Comparison of ENCODE assay signal across 16 cellular contexts in the genomic region with DNA sequence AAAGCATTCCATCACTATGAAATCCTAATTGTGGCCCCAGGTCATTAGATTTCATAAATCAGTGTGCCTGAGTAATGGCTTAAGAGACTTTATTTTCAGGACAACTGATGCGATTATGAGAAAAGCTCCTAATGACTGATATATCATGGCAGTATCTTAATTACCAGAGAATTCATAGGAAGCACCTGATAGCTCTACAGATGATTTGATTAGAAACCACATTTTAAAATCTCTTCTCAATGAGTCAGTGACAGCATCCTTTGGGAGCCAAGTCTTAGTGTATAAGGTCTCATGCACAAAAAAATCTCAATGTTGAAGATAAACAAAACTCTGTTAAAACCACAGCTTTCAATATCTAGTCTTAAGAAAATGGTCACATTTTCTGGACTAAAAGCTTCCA.
"Had no signal": no experiment of that assay in that cellular context is flagged by ENCODE, and none has a peak within 500 bp of the region (broad histone marks: within the 10 kb centered on the region; RNA-seq: fewer than 3 reads in every experiment).

No MANE protein-coding gene starts in this region.

- ATAC-seq: activated CD4-positive, CD25-positive, alpha-beta regulatory T cell treated with anti-CD3 and anti-CD28 coated beads, Interleukin-2, amount 50 U/mL, for 24 hours; naive thymus-derived CD4-positive, alpha-beta T cell had no signal

- H3K9me3 ChIP-seq: esophagus squamous epithelium, neutrophil, right atrium auricular region, stomach, thoracic aorta had no signal

- H3K4me1 ChIP-seq: right atrium auricular region, stomach had no signal

- H3K27ac Mint-ChIP-seq: activated naive CD8-positive, alpha-beta T cell; activated T-cell treated with anti-CD3 and anti-CD28 coated beads, Interleukin-2, amount 50 U/mL, for 24 hours; naive thymus-derived CD4-positive, alpha-beta T cell had no signal

- H3K27me3 ChIP-seq: cardiac muscle cell, esophagus squamous epithelium, neutrophil, right atrium auricular region, stomach had no signal

- H3K27me3 Mint-ChIP-seq: activated naive CD8-positive, alpha-beta T cell; activated T-cell treated with anti-CD3 and anti-CD28 coated beads, Interleukin-2, amount 50 U/mL, for 24 hours had no signal

- H3K36me3 ChIP-seq: cardiac muscle cell, esophagus squamous epithelium, neutrophil, right atrium auricular region, stomach, thoracic aorta had no signal

- H3K4me3 ChIP-seq: cardiac muscle cell, esophagus squamous epithelium, right atrium auricular region, stomach, thoracic aorta had no signal

- H3K27ac ChIP-seq: cardiac muscle cell, neutrophil, right atrium auricular region, stomach, thoracic aorta had no signal

- H3K4me3 Mint-ChIP-seq: activated naive CD8-positive, alpha-beta T cell; activated T-cell treated with anti-CD3 and anti-CD28 coated beads, Interleukin-2, amount 50 U/mL, for 24 hours; naive thymus-derived CD4-positive, alpha-beta T cell had no signal

- H3K4me1 Mint-ChIP-seq: naive thymus-derived CD4-positive, alpha-beta T cell had no signal

- DNase-seq: activated CD4-positive, alpha-beta T cell treated with anti-CD3 and anti-CD28 coated beads, Interleukin-2, amount 50 U/mL, for 4 hours; activated effector memory CD4-positive, alpha-beta T cell treated with Interleukin-2 at 50 U/mL for 16 hours; activated T-cell treated with anti-CD3 and anti-CD28 coated beads, Interleukin-2, amount 50 U/mL, for 24 hours; anterior cingulate cortex; esophagus squamous epithelium; hippocampal formation; naive thymus-derived CD4-positive, alpha-beta T cell; posterior cingulate gyrus; small intestine; stomach had no signal

- H3K36me3 Mint-ChIP-seq: activated naive CD8-positive, alpha-beta T cell; naive thymus-derived CD4-positive, alpha-beta T cell had no signal
